In genomic region chr17:34066528-34066927, GRCh38 we compare ENCODE assay signal across 1 cellular context.
TF ChIP-seq lines count a peak whose summit lies in the region.

No MANE protein-coding gene starts in this region.

TF ChIP-seq in K562, 482 proteins besides CTCF, POLR2A, EP300 and RAD21 (continued from another document):
- TF ChIP-seq PBX2 (CRISPR knock-in tag; IDR thresholded peaks at IDR 0.05; ENCODE audit: low read depth) (no peak), PBX2 (tag; conservative IDR thresholded peaks at IDR 0.05; ENCODE audit: low read depth) (peak; percentile 54), DPF2 (IDR thresholded peaks at IDR 0.05) (no peak), ZNF23 (CRISPR knock-in tag; IDR thresholded peaks at IDR 0.05) (no peak)
